Comparison of ENCODE assay signal across 11 cellular contexts in genomic region chrX:119618439-119618838, GRCh38. TPM values are rescaled to one million over a fixed set of nuclear protein-coding genes. Genes with fewer than 3 reads are reported as not detected.
DNase-seq lines count a peak whose midpoint lies in the region; ATAC-seq and TF ChIP-seq lines count a peak whose summit lies in the region.
"Had no signal": no experiment of that assay in that cellular context is flagged by ENCODE, and none has a peak within 500 bp of the region (broad histone marks: within the 10 kb centered on the region; RNA-seq: fewer than 3 reads in every experiment).

No MANE protein-coding gene starts in this region.

- DNase-seq in activated naive CD4-positive, alpha-beta T cell treated with anti-CD3 and anti-CD28 coated beads, Interleukin-2, amount 50 U/mL, for 16 hours = no peak
- peak; percentile 78 for DNase-seq in KBM-7
- DNase-seq in activated naive CD8-positive, alpha-beta T cell treated with anti-CD3 and anti-CD28 coated beads, Interleukin-2, amount 50 U/mL, for 24 hours = no peak
- DNase-seq in stimulated activated naive B cell treated with anti-CD40 and anti-IgM and Interleukin-4, amounts not matched to agents 10 μg/mL and 1 μg/mL and 100 μg/mL, for 72 hours = peak; percentile 47
- DNase-seq in foreskin keratinocyte = no peak
- no peak for DNase-seq in activated T-helper 1 cell treated with anti-CD3 and anti-CD28 coated beads, Interleukin-12 subunit alpha, Interleukin-12 subunit beta, Interleukin-2, Interleukin-4 antibody, amounts not matched to agents 30 ng/mL and 10 ng/mL and 1 ng/mL, durations not matched to agents 14 hours and 24 hours and 36 hours (ENCODE audit: low spot score)
- no peak for DNase-seq in NCI-H510A (lab: John Stamatoyannopoulos, UW)
- DNase-seq: activated CD4-positive, alpha-beta T cell treated with anti-CD3 and anti-CD28 coated beads for 36 hours; mesenchymal stem cell; NCI-H1417 treated with DMSO at 0.1 percent for 48 hours had no signal

- H3K27ac Mint-ChIP-seq in activated naive CD4-positive, alpha-beta T cell treated with anti-CD3 and anti-CD28 coated beads, Interleukin-2, amount 50 U/mL, for 24 hours = peak overlapping the region; percentile 17
- peak overlapping the region; percentile 27 for H3K27ac Mint-ChIP-seq in activated naive CD8-positive, alpha-beta T cell treated with anti-CD3 and anti-CD28 coated beads, Interleukin-2, amount 50 U/mL, for 24 hours
- H3K27ac Mint-ChIP-seq in stimulated activated naive B cell treated with anti-CD40 and anti-IgM and Interleukin-4, amounts not matched to agents 10 μg/mL and 1 μg/mL and 100 μg/mL, for 72 hours = peak overlapping the region; percentile 90
- H3K27ac Mint-ChIP-seq in activated T-helper 1 cell treated with anti-CD3 and anti-CD28 coated beads, Interleukin-12 subunit alpha, Interleukin-12 subunit beta, Interleukin-2, Interleukin-4 antibody, amounts not matched to agents 30 ng/mL and 10 ng/mL and 1 ng/mL, durations not matched to agents 14 hours and 24 hours and 36 hours = no peak overlapping the region
- H3K27ac Mint-ChIP-seq: activated CD4-positive, alpha-beta T cell treated with anti-CD3 and anti-CD28 coated beads for 36 hours had no signal

- H3K4me1 Mint-ChIP-seq in activated naive CD4-positive, alpha-beta T cell treated with anti-CD3 and anti-CD28 coated beads, Interleukin-2, amount 50 U/mL, for 24 hours = no peaks in the 10 kb centered on the region
- peaks cover 14% of the 10 kb centered on the region for H3K4me1 Mint-ChIP-seq in activated naive CD8-positive, alpha-beta T cell treated with anti-CD3 and anti-CD28 coated beads, Interleukin-2, amount 50 U/mL, for 24 hours
- H3K4me1 Mint-ChIP-seq in stimulated activated naive B cell treated with anti-CD40 and anti-IgM and Interleukin-4, amounts not matched to agents 10 μg/mL and 1 μg/mL and 100 μg/mL, for 72 hours = peaks cover 45 to 63% of the 10 kb centered on the region in 2 donors
- H3K4me1 Mint-ChIP-seq in activated T-helper 1 cell treated with anti-CD3 and anti-CD28 coated beads, Interleukin-12 subunit alpha, Interleukin-12 subunit beta, Interleukin-2, Interleukin-4 antibody, amounts not matched to agents 30 ng/mL and 10 ng/mL and 1 ng/mL, durations not matched to agents 14 hours and 24 hours and 36 hours (ENCODE audit: low read depth) = no peaks in the 10 kb centered on the region

- TF ChIP-seq CTCF in foreskin keratinocyte (conservative IDR thresholded peaks at IDR 0.05) = no peak

- no peak overlapping the region for H3K27ac ChIP-seq in foreskin keratinocyte

- ATAC-seq in activated naive CD8-positive, alpha-beta T cell treated with anti-CD3 and anti-CD28 coated beads, Interleukin-2, amount 50 U/mL, for 24 hours = no peak
- ATAC-seq in stimulated activated naive B cell treated with anti-CD40 and anti-IgM and Interleukin-4, amounts not matched to agents 10 μg/mL and 1 μg/mL and 100 μg/mL, for 72 hours (replicated peaks) = peak; percentile 68 to 71
- no peak for ATAC-seq in foreskin keratinocyte
- ATAC-seq: activated CD4-positive, alpha-beta T cell treated with anti-CD3 and anti-CD28 coated beads for 36 hours had no signal

- H3K36me3 Mint-ChIP-seq in activated naive CD4-positive, alpha-beta T cell treated with anti-CD3 and anti-CD28 coated beads, Interleukin-2, amount 50 U/mL, for 24 hours = peaks cover 2% of the 10 kb centered on the region
- peaks cover 4% of the 10 kb centered on the region for H3K36me3 Mint-ChIP-seq in activated naive CD8-positive, alpha-beta T cell treated with anti-CD3 and anti-CD28 coated beads, Interleukin-2, amount 50 U/mL, for 24 hours (ENCODE audit: low read depth)
- peaks cover 14 to 37% of the 10 kb centered on the region in 2 donors for H3K36me3 Mint-ChIP-seq in stimulated activated naive B cell treated with anti-CD40 and anti-IgM and Interleukin-4, amounts not matched to agents 10 μg/mL and 1 μg/mL and 100 μg/mL, for 72 hours
- H3K36me3 Mint-ChIP-seq in activated T-helper 1 cell treated with anti-CD3 and anti-CD28 coated beads, Interleukin-12 subunit alpha, Interleukin-12 subunit beta, Interleukin-2, Interleukin-4 antibody, amounts not matched to agents 30 ng/mL and 10 ng/mL and 1 ng/mL, durations not matched to agents 14 hours and 24 hours and 36 hours (ENCODE audit: low read depth) = peaks cover 9% of the 10 kb centered on the region

- H3K27me3 Mint-ChIP-seq in activated naive CD4-positive, alpha-beta T cell treated with anti-CD3 and anti-CD28 coated beads, Interleukin-2, amount 50 U/mL, for 24 hours = no peaks in the 10 kb centered on the region
- H3K27me3 Mint-ChIP-seq in activated naive CD8-positive, alpha-beta T cell treated with anti-CD3 and anti-CD28 coated beads, Interleukin-2, amount 50 U/mL, for 24 hours = no peaks in the 10 kb centered on the region
- no peaks in the 10 kb centered on the region for H3K27me3 Mint-ChIP-seq in stimulated activated naive B cell treated with anti-CD40 and anti-IgM and Interleukin-4, amounts not matched to agents 10 μg/mL and 1 μg/mL and 100 μg/mL, for 72 hours
- no peaks in the 10 kb centered on the region for H3K27me3 Mint-ChIP-seq in activated T-helper 1 cell treated with anti-CD3 and anti-CD28 coated beads, Interleukin-12 subunit alpha, Interleukin-12 subunit beta, Interleukin-2, Interleukin-4 antibody, amounts not matched to agents 30 ng/mL and 10 ng/mL and 1 ng/mL, durations not matched to agents 14 hours and 24 hours and 36 hours (ENCODE audit: insufficient read depth)
- H3K27me3 Mint-ChIP-seq: activated CD4-positive, alpha-beta T cell treated with anti-CD3 and anti-CD28 coated beads for 36 hours had no signal

- H3K4me3 Mint-ChIP-seq in activated naive CD4-positive, alpha-beta T cell treated with anti-CD3 and anti-CD28 coated beads, Interleukin-2, amount 50 U/mL, for 24 hours = no peak overlapping the region
- H3K4me3 Mint-ChIP-seq in activated naive CD8-positive, alpha-beta T cell treated with anti-CD3 and anti-CD28 coated beads, Interleukin-2, amount 50 U/mL, for 24 hours = no peak overlapping the region
- peak overlapping the region; percentile 47 to 66 for H3K4me3 Mint-ChIP-seq in stimulated activated naive B cell treated with anti-CD40 and anti-IgM and Interleukin-4, amounts not matched to agents 10 μg/mL and 1 μg/mL and 100 μg/mL, for 72 hours
- H3K4me3 Mint-ChIP-seq in activated T-helper 1 cell treated with anti-CD3 and anti-CD28 coated beads, Interleukin-12 subunit alpha, Interleukin-12 subunit beta, Interleukin-2, Interleukin-4 antibody, amounts not matched to agents 30 ng/mL and 10 ng/mL and 1 ng/mL, durations not matched to agents 14 hours and 24 hours and 36 hours = no peak overlapping the region
- H3K4me3 Mint-ChIP-seq: activated CD4-positive, alpha-beta T cell treated with anti-CD3 and anti-CD28 coated beads for 36 hours had no signal

- intact Hi-C loops in activated T-helper 1 cell treated with anti-CD3 and anti-CD28 coated beads, Interleukin-12 subunit alpha, Interleukin-12 subunit beta, Interleukin-2, Interleukin-4 antibody, amounts not matched to agents 30 ng/mL and 10 ng/mL and 1 ng/mL, durations not matched to agents 14 hours and 24 hours and 36 hours (cut with micrococcal nuclease) = no loop called here

- H3K4me1 ChIP-seq in foreskin keratinocyte = no peaks in the 10 kb centered on the region

- no peaks in the 10 kb centered on the region for H3K9me3 Mint-ChIP-seq in activated naive CD4-positive, alpha-beta T cell treated with anti-CD3 and anti-CD28 coated beads, Interleukin-2, amount 50 U/mL, for 24 hours
- no peaks in the 10 kb centered on the region for H3K9me3 Mint-ChIP-seq in activated naive CD8-positive, alpha-beta T cell treated with anti-CD3 and anti-CD28 coated beads, Interleukin-2, amount 50 U/mL, for 24 hours
- H3K9me3 Mint-ChIP-seq in stimulated activated naive B cell treated with anti-CD40 and anti-IgM and Interleukin-4, amounts not matched to agents 10 μg/mL and 1 μg/mL and 100 μg/mL, for 72 hours = no peaks in the 10 kb centered on the region
- H3K9me3 Mint-ChIP-seq in activated T-helper 1 cell treated with anti-CD3 and anti-CD28 coated beads, Interleukin-12 subunit alpha, Interleukin-12 subunit beta, Interleukin-2, Interleukin-4 antibody, amounts not matched to agents 30 ng/mL and 10 ng/mL and 1 ng/mL, durations not matched to agents 14 hours and 24 hours and 36 hours = no peaks in the 10 kb centered on the region

- H3K27me3 ChIP-seq in foreskin keratinocyte = no peaks in the 10 kb centered on the region

- in situ Hi-C loops in KBM-7 (cut with MboI; ENCODE audit: low pct_unique_long_range_greater_than_20kb, low sequenced_read_pairs) = no loop called here

RNA-seq across cellular contexts. Expression of gene NKRF, which starts 12.2 kb away (rescaled TPM):
- total RNA-seq in foreskin keratinocyte = 12.8 and 13.8 TPM in 2 replicates
- polyA plus RNA-seq in foreskin keratinocyte = 5.4 and 6.5 TPM in 2 replicates
- total RNA-seq in activated T-helper 1 cell treated with anti-CD3 and anti-CD28 coated beads, Interleukin-12 subunit alpha, Interleukin-12 subunit beta, Interleukin-2, Interleukin-4 antibody, amounts not matched to agents 30 ng/mL and 10 ng/mL and 1 ng/mL, durations not matched to agents 14 hours and 24 hours and 36 hours = 26.8 and 29.0 TPM in 2 replicates

RNA-seq across cellular contexts. Expression of gene UBE2A, which starts 44.1 kb away (rescaled TPM):
- total RNA-seq in foreskin keratinocyte = 59.0 and 59.4 TPM in 2 replicates
- polyA plus RNA-seq in foreskin keratinocyte = 61.2 and 65.4 TPM in 2 replicates
- 60.1 and 61.3 TPM in 2 replicates for total RNA-seq in activated T-helper 1 cell treated with anti-CD3 and anti-CD28 coated beads, Interleukin-12 subunit alpha, Interleukin-12 subunit beta, Interleukin-2, Interleukin-4 antibody, amounts not matched to agents 30 ng/mL and 10 ng/mL and 1 ng/mL, durations not matched to agents 14 hours and 24 hours and 36 hours

RNA-seq across cellular contexts. Expression of gene STEEP1, which starts 53.2 kb away (rescaled TPM):
- 26.2 and 26.5 TPM in 2 replicates for total RNA-seq in foreskin keratinocyte
- polyA plus RNA-seq in foreskin keratinocyte = 12.6 and 13.9 TPM in 2 replicates
- 25.0 and 25.9 TPM in 2 replicates for total RNA-seq in activated T-helper 1 cell treated with anti-CD3 and anti-CD28 coated beads, Interleukin-12 subunit alpha, Interleukin-12 subunit beta, Interleukin-2, Interleukin-4 antibody, amounts not matched to agents 30 ng/mL and 10 ng/mL and 1 ng/mL, durations not matched to agents 14 hours and 24 hours and 36 hours

Comparison
In these comparisons a context has a peak if more than half of its experiments do, and no peak if none do; other contexts are left out.
1. H3K4me3 Mint-ChIP-seq: peak in stimulated activated naive B cell treated with anti-CD40 and anti-IgM and Interleukin-4, amounts not matched to agents 10 μg/mL and 1 μg/mL and 100 μg/mL, for 72 hours (2 of 2); none in activated naive CD4-positive, alpha-beta T cell treated with anti-CD3 and anti-CD28 coated beads, Interleukin-2, amount 50 U/mL, for 24 hours (single experiment), activated naive CD8-positive, alpha-beta T cell treated with anti-CD3 and anti-CD28 coated beads, Interleukin-2, amount 50 U/mL, for 24 hours (single experiment) and activated T-helper 1 cell treated with anti-CD3 and anti-CD28 coated beads, Interleukin-12 subunit alpha, Interleukin-12 subunit beta, Interleukin-2, Interleukin-4 antibody, amounts not matched to agents 30 ng/mL and 10 ng/mL and 1 ng/mL, durations not matched to agents 14 hours and 24 hours and 36 hours (single experiment).
2. DNase-seq: peak in KBM-7 (single experiment) and stimulated activated naive B cell treated with anti-CD40 and anti-IgM and Interleukin-4, amounts not matched to agents 10 μg/mL and 1 μg/mL and 100 μg/mL, for 72 hours (single experiment); none in activated naive CD4-positive, alpha-beta T cell treated with anti-CD3 and anti-CD28 coated beads, Interleukin-2, amount 50 U/mL, for 16 hours (single experiment), activated naive CD8-positive, alpha-beta T cell treated with anti-CD3 and anti-CD28 coated beads, Interleukin-2, amount 50 U/mL, for 24 hours (single experiment), foreskin keratinocyte (0 of 2), activated T-helper 1 cell treated with anti-CD3 and anti-CD28 coated beads, Interleukin-12 subunit alpha, Interleukin-12 subunit beta, Interleukin-2, Interleukin-4 antibody, amounts not matched to agents 30 ng/mL and 10 ng/mL and 1 ng/mL, durations not matched to agents 14 hours and 24 hours and 36 hours (single experiment) and NCI-H510A (single experiment).
3. ATAC-seq: peak in stimulated activated naive B cell treated with anti-CD40 and anti-IgM and Interleukin-4, amounts not matched to agents 10 μg/mL and 1 μg/mL and 100 μg/mL, for 72 hours (2 of 2); none in activated naive CD8-positive, alpha-beta T cell treated with anti-CD3 and anti-CD28 coated beads, Interleukin-2, amount 50 U/mL, for 24 hours (single experiment) and foreskin keratinocyte (single experiment).